In the genomic region with DNA sequence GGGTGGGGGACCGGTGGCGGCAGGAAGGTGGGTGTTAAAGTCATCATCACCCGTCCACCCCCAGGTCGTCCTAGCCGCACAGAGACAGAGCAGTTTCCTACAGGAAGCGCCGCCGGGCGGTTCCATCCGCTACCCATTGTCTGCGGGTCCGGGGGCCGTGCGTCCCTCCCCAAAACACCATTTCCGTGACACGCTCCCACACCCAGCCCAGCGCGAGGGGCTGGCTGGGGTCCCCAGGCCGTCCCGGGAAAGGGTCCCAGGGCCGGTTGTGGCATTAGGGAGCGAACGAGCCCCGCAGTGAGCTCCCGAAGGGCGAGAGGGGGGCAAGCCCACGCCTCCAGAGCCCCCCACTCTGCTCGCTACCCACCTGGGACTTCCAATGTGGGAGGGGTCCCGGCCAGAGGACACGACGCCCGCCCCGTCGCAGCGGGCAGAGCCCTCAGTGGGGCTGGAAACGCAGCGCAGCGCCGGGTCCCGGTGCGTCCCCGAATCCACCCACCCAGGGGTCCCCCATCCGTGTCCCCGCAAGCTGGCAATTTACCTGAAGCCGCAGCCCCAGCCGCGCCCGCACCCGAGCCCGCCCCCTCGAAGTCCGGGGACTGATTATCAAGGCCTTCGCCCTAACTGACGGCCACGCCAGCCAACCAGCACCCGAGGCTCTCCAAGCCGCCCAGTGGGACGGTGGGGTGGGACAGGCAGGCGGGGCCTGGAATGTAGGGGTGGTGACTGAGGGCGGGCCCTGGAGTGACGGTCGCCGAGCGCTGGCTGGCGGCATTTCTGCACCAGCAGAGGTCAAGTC, we compare ENCODE assay signal across 8 cellular contexts. TPM values are rescaled to one million over a fixed set of nuclear protein-coding genes. Genes with fewer than 3 reads are reported as not detected.
DNase-seq lines count a peak whose midpoint lies in the region; ATAC-seq and TF ChIP-seq lines count a peak whose summit lies in the region.

A gene (minus strand): TSS at position 579 of the 799 bp plus-strand sequence. CDS start 5,434 bp downstream, outside the sequence.

- no peaks in the 10 kb centered on the region for H3K36me3 Mint-ChIP-seq in activated CD8-positive, alpha-beta T cell treated with anti-CD3 and anti-CD28 coated beads, Interleukin-2, amount 10 ng/mL, durations not matched to agents 7 days and 5 days (ENCODE audit: low read depth)

- ATAC-seq in GM18517 (IDR thresholded peaks at IDR 0.05; ENCODE audit: unreplicated experiment): peak; percentile 78
- ATAC-seq in HG03196 (IDR thresholded peaks at IDR 0.05; ENCODE audit: unreplicated experiment): peak; percentile 91
- peak; percentile 100 for ATAC-seq in activated CD8-positive, alpha-beta T cell treated with anti-CD3 and anti-CD28 coated beads, Interleukin-2, amount 10 ng/mL, durations not matched to agents 7 days and 5 days

- H3K27me3 ChIP-seq in ectodermal cell (ENCODE audit: control insufficient read depth, insufficient read depth, low read length, poor library complexity, severe bottlenecking): peaks cover 60% of the 10 kb centered on the region

- no peaks in the 10 kb centered on the region for H3K36me3 ChIP-seq in ectodermal cell (ENCODE audit: control insufficient read depth, insufficient read depth, low read length)

- TF ChIP-seq POLR2A in lower leg skin (IDR thresholded peaks at IDR 0.05): no peak

- no peak for TF ChIP-seq CTCF in lower leg skin (IDR thresholded peaks at IDR 0.05)

- peaks cover 20% of the 10 kb centered on the region for H3K4me1 Mint-ChIP-seq in activated CD8-positive, alpha-beta T cell treated with anti-CD3 and anti-CD28 coated beads, Interleukin-2, amount 10 ng/mL, durations not matched to agents 7 days and 5 days (ENCODE audit: low read depth)

- 11% methylated on average over 65 of the region's 65 CpGs for WGBS in ectodermal cell, 2 experiments
- WGBS in lower leg skin, 2 donors: 4 to 7% methylated on average over 30 to 33 of the region's 65 CpGs

- no peaks in the 10 kb centered on the region for H3K9me3 ChIP-seq in ectodermal cell (ENCODE audit: control insufficient read depth, low read length)

- H3K27me3 Mint-ChIP-seq in activated CD8-positive, alpha-beta T cell treated with anti-CD3 and anti-CD28 coated beads, Interleukin-2, amount 10 ng/mL, durations not matched to agents 7 days and 5 days (ENCODE audit: low read depth): peaks cover 24% of the 10 kb centered on the region

- intact Hi-C loops in lower leg skin (cut with DNase I; ENCODE audit: low total_unique reads): no loop called here

- DNase-seq in 8988T (peak; percentile 93), NCI-H524 treated with DMSO at 0.1 percent for 48 hours (lab: John Stamatoyannopoulos, UW) (peak; percentile 75), lower leg skin (ENCODE audit: low spot score in 2 of 2) (peak; percentile 92 to 98)
- DNase-seq in activated CD8-positive, alpha-beta T cell treated with anti-CD3 and anti-CD28 coated beads, Interleukin-2, amount 10 ng/mL, durations not matched to agents 7 days and 5 days: peak; percentile 96
- peak; percentile 94 for DNase-seq in stimulated activated CD4-positive, alpha-beta T cell treated with anti-CD3 and anti-CD28 coated beads, Interleukin-4, amount 100 ng/mL, for 24 hours

- H3K4me3 ChIP-seq in ectodermal cell (ENCODE audit: insufficient read depth, low read depth, low read length) (peak within 1 kb of the TSS; percentile 30), lower leg skin (ENCODE audit: low read depth, poor library complexity, severe bottlenecking) (peak within 1 kb of the TSS; percentile 4)

- H3K4me3 Mint-ChIP-seq in activated CD8-positive, alpha-beta T cell treated with anti-CD3 and anti-CD28 coated beads, Interleukin-2, amount 10 ng/mL, durations not matched to agents 7 days and 5 days: peak within 1 kb of the TSS; percentile 77

- H3K4me1 ChIP-seq in ectodermal cell (ENCODE audit: control insufficient read depth, insufficient read depth, low read length): no peaks in the 10 kb centered on the region

- CTCF ChIA-PET in activated CD8-positive, alpha-beta T cell treated with anti-CD3 and anti-CD28 coated beads, Interleukin-2, amount 10 ng/mL, durations not matched to agents 7 days and 5 days (lab: Charles Lee): interaction anchor here (1.0 to 5.8 kb wide), 3 partner anchors 8 to 11 kb away, joined by 3 to 46 read pairs (median 4); no protein-coding TSS in a partner anchor

- no peaks in the 10 kb centered on the region for H3K9me3 Mint-ChIP-seq in activated CD8-positive, alpha-beta T cell treated with anti-CD3 and anti-CD28 coated beads, Interleukin-2, amount 10 ng/mL, durations not matched to agents 7 days and 5 days (ENCODE audit: insufficient read depth)

- POLR2A ChIA-PET in activated CD8-positive, alpha-beta T cell treated with anti-CD3 and anti-CD28 coated beads, Interleukin-2, amount 10 ng/mL, durations not matched to agents 7 days and 5 days (lab: Charles Lee): interaction anchor here (0.6 to 2.0 kb wide), 3 partner anchors 8 to 129 kb away, joined by 3 to 13 read pairs (median 3); a partner anchor contains a TSS

- no peak within 1 kb of the TSS for H3K27ac ChIP-seq in ectodermal cell (ENCODE audit: insufficient read depth, low read depth, low read length, poor library complexity, severe bottlenecking)

- peak within 1 kb of the TSS; percentile 72 for H3K27ac Mint-ChIP-seq in activated CD8-positive, alpha-beta T cell treated with anti-CD3 and anti-CD28 coated beads, Interleukin-2, amount 10 ng/mL, durations not matched to agents 7 days and 5 days

RNA-seq across cellular contexts. Expression of the gene that starts here (rescaled TPM):
- total RNA-seq in activated CD8-positive, alpha-beta T cell treated with anti-CD3 and anti-CD28 coated beads, Interleukin-2, amount 10 ng/mL, durations not matched to agents 7 days and 5 days: 1 to 10 TPM; 3.4 to 3.5 TPM
- polyA plus RNA-seq in ectodermal cell (2013, experiment 1 of 4): 1.2 TPM
- polyA plus RNA-seq in ectodermal cell (2013, experiment 2 of 4): 0.59 TPM
- 0.43 TPM for polyA plus RNA-seq in ectodermal cell (2013, experiment 3 of 4)
- 0.93 TPM for polyA plus RNA-seq in ectodermal cell (2013, experiment 4 of 4)
- 10 to 100 TPM in 2 of 4 donors, 1 to 10 TPM in 2; 7.6 to 16.7 (median 11.4) TPM for total RNA-seq in lower leg skin
